ENCODE assay signal across 7 cellular contexts in genomic region chr10:79470096-79470495, GRCh38.
"Had no signal": no experiment of that assay in that cellular context is flagged by ENCODE, and none has a peak within 500 bp of the region (broad histone marks: within the 10 kb centered on the region; RNA-seq: fewer than 3 reads in every experiment).

No MANE protein-coding gene starts in this region.

- H3K4me3 Mint-ChIP-seq: GM23338, HFFc6 had no signal

- H3K4me2 ChIP-seq: GM23338 had no signal

- ATAC-seq: GM23338, HCT116, HepG2, K562 had no signal

- H3K4me1 ChIP-seq: HAP-1 had no signal

- H2AFZ ChIP-seq: GM23338 had no signal

- H3K36me3 ChIP-seq: HAP-1 had no signal

- H3K4me1 Mint-ChIP-seq: GM23338 had no signal

- H3K9me3 ChIP-seq: HAP-1 had no signal

- H3K27ac ChIP-seq: HL-60 had no signal

- H3K9me3 Mint-ChIP-seq: GM23338, HFFc6 had no signal

- H3K4me3 ChIP-seq: GM23338, HAP-1, K562 had no signal

- DNase-seq: HFFc6 had no signal

- H3K27ac Mint-ChIP-seq: GM23338, HFFc6 had no signal
